1 cellular context compared by ENCODE assay signal in the genomic region with DNA sequence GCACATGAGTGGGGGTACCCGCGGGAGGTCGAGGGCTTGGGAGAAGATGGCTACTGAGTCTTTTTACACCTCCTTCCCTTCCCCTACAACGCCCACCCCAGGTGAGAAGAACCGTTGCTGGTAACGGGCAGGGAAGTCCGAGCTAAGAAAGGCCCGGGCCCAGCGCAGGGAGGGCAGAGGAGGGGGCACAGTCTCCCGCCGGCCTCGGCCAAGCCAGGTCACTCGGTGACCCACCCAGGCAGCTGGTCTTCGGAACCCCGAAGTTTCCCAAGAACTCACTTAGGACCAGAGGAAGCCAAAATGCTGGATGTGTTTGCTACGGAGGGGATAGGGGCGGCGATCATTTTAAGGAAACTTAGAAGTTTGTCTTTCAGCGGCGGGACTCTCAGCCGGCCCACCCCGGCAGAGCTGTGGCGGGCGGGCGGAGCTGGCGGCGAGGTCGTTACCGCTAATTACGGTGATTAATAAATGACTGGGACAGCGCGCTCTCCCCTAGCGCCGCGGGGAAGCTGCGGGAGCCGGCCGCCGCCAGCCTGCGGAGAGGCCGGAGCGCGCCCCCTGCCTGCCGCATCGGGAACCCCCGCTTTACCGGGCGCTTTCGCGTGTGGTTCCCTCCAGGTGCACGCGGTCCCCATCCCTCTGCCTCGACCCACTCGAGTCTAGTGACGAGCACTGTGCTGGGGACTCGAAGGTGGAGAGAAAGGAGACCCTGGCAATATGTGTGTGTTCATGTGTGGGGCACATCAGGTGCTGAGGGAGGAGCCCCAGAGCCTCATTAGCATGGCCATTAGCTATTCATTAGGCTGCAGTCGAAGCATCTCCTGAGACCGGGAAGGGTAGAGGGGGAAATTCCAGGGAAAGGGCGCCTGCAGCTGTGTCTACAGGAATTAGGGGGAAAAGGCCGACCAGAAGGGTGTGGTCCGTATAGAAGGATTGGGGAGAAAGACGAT.
TF ChIP-seq lines count a peak whose summit lies in the region.

No MANE protein-coding gene starts in this region.

TF ChIP-seq in HEK293, 187 proteins besides CTCF, POLR2A, EP300 and RAD21 (continued from another document):
- TF ChIP-seq ZNF692 (tag by site-specific recombination; IDR thresholded peaks at IDR 0.05) = no peak
- no peak for TF ChIP-seq ZBTB48 (tag by site-specific recombination; IDR thresholded peaks at IDR 0.05)
- TF ChIP-seq KLF9 (tag by site-specific recombination; IDR thresholded peaks at IDR 0.05; ENCODE audit: low read depth) = no peak
